In the genomic region with DNA sequence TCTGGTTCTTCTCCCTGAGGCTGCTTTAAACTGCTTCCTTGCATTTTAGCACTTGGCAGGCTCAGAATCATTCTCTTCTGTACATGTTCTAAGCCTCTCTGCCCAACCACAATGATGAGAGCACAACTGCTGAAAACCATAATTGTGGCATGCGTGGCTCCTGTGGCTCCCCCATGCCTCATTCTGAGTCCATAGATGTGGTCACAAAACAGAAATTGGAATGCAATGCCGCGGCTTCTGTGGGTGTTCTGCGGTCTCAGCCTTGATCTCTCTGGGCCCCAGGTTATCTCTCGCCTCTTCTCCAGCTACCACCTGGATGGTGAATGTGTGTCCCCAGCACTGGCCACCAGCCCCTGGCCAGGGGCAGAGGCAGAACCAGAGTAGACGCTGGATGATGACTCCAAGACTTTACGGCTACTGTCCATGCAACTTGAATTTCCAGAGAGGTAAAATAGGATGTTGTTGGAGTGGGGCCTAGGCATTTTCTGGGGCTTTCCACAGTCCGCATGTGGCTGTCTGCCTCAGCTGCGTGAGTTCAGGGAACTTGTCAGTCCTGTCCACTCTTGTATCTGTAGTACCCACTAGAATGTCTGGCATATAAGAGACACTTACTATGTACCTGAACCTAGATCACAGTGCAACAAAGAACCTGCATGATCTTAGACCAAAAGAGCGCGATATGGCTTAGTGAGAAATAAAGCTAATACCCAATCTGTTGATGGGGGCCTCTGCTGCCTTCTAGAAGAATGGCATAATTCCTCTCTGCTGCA, we compare ENCODE assay signal across 1 cellular context.
TF ChIP-seq lines count a peak whose summit lies in the region.

No MANE protein-coding gene starts in this region.

TF ChIP-seq in GM12878, 131 proteins besides CTCF, POLR2A, EP300 and RAD21 (continued from another document):
- TF ChIP-seq SREBF2 (IDR thresholded peaks at IDR 0.05; ENCODE audit: low read length): no peak
- TF ChIP-seq ATF7 (IDR thresholded peaks at IDR 0.05; ENCODE audit: low read depth): no peak
- no peak; the same call in 1 of the 2 replicates for TF ChIP-seq MTA2 (IDR thresholded peaks at IDR 0.05; ENCODE audit: low read depth)
- TF ChIP-seq NRF1 (conservative IDR thresholded peaks at IDR 0.05; ENCODE audit: low read depth, low read length): no peak
- TF ChIP-seq FOXM1 (IDR thresholded peaks at IDR 0.05; ENCODE audit: low read depth, low read length): no peak
- no peak for TF ChIP-seq ZZZ3 (IDR thresholded peaks at IDR 0.05; ENCODE audit: control insufficient read depth, insufficient read length, low read depth)
- 0 out of 2 replicates have a peak, but pooled peaks have one; percentile 10 for TF ChIP-seq CREM (IDR thresholded peaks at IDR 0.05; ENCODE audit: low read depth)
- TF ChIP-seq SMARCA5 (IDR thresholded peaks at IDR 0.05): no peak
- peak; percentile 40 for TF ChIP-seq NR2F1 (conservative IDR thresholded peaks at IDR 0.05)
- TF ChIP-seq, protein P1, sequence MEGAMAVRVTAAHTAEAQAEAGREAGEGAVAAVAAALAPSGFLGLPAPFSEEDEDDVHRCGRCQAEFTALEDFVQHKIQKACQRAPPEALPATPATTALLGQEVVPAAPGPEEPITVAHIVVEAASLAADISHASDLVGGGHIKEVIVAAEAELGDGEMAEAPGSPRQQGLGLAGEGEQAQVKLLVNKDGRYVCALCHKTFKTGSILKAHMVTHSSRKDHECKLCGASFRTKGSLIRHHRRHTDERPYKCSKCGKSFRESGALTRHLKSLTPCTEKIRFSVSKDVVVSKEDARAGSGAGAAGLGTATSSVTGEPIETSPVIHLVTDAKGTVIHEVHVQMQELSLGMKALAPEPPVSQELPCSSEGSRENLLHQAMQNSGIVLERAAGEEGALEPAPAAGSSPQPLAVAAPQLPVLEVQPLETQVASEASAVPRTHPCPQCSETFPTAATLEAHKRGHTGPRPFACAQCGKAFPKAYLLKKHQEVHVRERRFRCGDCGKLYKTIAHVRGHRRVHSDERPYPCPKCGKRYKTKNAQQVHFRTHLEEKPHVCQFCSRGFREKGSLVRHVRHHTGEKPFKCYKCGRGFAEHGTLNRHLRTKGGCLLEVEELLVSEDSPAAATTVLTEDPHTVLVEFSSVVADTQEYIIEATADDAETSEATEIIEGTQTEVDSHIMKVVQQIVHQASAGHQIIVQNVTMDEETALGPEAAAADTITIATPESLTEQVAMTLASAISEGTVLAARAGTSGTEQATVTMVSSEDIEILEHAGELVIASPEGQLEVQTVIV (IDR thresholded peaks at IDR 0.05; ENCODE audit: borderline replicate concordance, partially characterized antibody): no peak
- TF ChIP-seq, protein P2, sequence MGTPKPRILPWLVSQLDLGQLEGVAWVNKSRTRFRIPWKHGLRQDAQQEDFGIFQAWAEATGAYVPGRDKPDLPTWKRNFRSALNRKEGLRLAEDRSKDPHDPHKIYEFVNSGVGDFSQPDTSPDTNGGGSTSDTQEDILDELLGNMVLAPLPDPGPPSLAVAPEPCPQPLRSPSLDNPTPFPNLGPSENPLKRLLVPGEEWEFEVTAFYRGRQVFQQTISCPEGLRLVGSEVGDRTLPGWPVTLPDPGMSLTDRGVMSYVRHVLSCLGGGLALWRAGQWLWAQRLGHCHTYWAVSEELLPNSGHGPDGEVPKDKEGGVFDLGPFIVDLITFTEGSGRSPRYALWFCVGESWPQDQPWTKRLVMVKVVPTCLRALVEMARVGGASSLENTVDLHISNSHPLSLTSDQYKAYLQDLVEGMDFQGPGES (IDR thresholded peaks at IDR 0.05): no peak
- no peak for TF ChIP-seq PAX8 (IDR thresholded peaks at IDR 0.05)
- TF ChIP-seq MYC (IDR thresholded peaks at IDR 0.05; ENCODE audit: insufficient read depth, insufficient read length, insufficient replicate concordance, low read length, severe bottlenecking): no peak
- no peak for TF ChIP-seq TARDBP (IDR thresholded peaks at IDR 0.05; ENCODE audit: borderline replicate concordance)
- TF ChIP-seq, protein P3, sequence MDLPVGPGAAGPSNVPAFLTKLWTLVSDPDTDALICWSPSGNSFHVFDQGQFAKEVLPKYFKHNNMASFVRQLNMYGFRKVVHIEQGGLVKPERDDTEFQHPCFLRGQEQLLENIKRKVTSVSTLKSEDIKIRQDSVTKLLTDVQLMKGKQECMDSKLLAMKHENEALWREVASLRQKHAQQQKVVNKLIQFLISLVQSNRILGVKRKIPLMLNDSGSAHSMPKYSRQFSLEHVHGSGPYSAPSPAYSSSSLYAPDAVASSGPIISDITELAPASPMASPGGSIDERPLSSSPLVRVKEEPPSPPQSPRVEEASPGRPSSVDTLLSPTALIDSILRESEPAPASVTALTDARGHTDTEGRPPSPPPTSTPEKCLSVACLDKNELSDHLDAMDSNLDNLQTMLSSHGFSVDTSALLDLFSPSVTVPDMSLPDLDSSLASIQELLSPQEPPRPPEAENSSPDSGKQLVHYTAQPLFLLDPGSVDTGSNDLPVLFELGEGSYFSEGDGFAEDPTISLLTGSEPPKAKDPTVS (IDR thresholded peaks at IDR 0.05; ENCODE audit: low read depth, low read length): no peak
- no peak for TF ChIP-seq NBN (IDR thresholded peaks at IDR 0.05)
- no peak for TF ChIP-seq MYB (IDR thresholded peaks at IDR 0.05; ENCODE audit: borderline replicate concordance, low read depth, low read length)
- TF ChIP-seq, protein P4, sequence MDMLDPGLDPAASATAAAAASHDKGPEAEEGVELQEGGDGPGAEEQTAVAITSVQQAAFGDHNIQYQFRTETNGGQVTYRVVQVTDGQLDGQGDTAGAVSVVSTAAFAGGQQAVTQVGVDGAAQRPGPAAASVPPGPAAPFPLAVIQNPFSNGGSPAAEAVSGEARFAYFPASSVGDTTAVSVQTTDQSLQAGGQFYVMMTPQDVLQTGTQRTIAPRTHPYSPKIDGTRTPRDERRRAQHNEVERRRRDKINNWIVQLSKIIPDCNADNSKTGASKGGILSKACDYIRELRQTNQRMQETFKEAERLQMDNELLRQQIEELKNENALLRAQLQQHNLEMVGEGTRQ (IDR thresholded peaks at IDR 0.05; ENCODE audit: borderline replicate concordance, low read depth, low read length): no peak
- TF ChIP-seq SRF (IDR thresholded peaks at IDR 0.05; ENCODE audit: low read depth in 2 of 2, low read length in 2 of 2): no peak
- no peak for TF ChIP-seq SMAD1 (IDR thresholded peaks at IDR 0.05; ENCODE audit: low read depth, partially characterized antibody)
- TF ChIP-seq STAT3 (IDR thresholded peaks at IDR 0.05; ENCODE audit: low read depth, low read length): no peak
- TF ChIP-seq, protein P5, sequence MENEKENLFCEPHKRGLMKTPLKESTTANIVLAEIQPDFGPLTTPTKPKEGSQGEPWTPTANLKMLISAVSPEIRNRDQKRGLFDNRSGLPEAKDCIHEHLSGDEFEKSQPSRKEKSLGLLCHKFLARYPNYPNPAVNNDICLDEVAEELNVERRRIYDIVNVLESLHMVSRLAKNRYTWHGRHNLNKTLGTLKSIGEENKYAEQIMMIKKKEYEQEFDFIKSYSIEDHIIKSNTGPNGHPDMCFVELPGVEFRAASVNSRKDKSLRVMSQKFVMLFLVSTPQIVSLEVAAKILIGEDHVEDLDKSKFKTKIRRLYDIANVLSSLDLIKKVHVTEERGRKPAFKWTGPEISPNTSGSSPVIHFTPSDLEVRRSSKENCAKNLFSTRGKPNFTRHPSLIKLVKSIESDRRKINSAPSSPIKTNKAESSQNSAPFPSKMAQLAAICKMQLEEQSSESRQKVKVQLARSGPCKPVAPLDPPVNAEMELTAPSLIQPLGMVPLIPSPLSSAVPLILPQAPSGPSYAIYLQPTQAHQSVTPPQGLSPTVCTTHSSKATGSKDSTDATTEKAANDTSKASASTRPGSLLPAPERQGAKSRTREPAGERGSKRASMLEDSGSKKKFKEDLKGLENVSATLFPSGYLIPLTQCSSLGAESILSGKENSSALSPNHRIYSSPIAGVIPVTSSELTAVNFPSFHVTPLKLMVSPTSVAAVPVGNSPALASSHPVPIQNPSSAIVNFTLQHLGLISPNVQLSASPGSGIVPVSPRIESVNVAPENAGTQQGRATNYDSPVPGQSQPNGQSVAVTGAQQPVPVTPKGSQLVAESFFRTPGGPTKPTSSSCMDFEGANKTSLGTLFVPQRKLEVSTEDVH (IDR thresholded peaks at IDR 0.05; ENCODE audit: low read depth, partially characterized antibody): no peak
- no peak for TF ChIP-seq ZNF207 (IDR thresholded peaks at IDR 0.05; ENCODE audit: borderline replicate concordance)
- TF ChIP-seq RUNX3 (IDR thresholded peaks at IDR 0.05; ENCODE audit: low read length): peak; percentile 97
- TF ChIP-seq, protein P6, sequence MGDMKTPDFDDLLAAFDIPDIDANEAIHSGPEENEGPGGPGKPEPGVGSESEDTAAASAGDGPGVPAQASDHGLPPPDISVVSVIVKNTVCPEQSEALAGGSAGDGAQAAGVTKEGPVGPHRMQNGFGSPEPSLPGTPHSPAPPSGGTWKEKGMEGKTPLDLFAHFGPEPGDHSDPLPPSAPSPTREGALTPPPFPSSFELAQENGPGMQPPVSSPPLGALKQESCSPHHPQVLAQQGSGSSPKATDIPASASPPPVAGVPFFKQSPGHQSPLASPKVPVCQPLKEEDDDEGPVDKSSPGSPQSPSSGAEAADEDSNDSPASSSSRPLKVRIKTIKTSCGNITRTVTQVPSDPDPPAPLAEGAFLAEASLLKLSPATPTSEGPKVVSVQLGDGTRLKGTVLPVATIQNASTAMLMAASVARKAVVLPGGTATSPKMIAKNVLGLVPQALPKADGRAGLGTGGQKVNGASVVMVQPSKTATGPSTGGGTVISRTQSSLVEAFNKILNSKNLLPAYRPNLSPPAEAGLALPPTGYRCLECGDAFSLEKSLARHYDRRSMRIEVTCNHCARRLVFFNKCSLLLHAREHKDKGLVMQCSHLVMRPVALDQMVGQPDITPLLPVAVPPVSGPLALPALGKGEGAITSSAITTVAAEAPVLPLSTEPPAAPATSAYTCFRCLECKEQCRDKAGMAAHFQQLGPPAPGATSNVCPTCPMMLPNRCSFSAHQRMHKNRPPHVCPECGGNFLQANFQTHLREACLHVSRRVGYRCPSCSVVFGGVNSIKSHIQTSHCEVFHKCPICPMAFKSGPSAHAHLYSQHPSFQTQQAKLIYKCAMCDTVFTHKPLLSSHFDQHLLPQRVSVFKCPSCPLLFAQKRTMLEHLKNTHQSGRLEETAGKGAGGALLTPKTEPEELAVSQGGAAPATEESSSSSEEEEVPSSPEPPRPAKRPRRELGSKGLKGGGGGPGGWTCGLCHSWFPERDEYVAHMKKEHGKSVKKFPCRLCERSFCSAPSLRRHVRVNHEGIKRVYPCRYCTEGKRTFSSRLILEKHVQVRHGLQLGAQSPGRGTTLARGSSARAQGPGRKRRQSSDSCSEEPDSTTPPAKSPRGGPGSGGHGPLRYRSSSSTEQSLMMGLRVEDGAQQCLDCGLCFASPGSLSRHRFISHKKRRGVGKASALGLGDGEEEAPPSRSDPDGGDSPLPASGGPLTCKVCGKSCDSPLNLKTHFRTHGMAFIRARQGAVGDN (IDR thresholded peaks at IDR 0.05): no peak
- no peak for TF ChIP-seq ELK1 (IDR thresholded peaks at IDR 0.05; ENCODE audit: low read depth, low read length)
- no peak for TF ChIP-seq RFX5 (IDR thresholded peaks at IDR 0.05; ENCODE audit: low read depth, low read length)
